ENCODE assay signal across 22 cellular contexts in genomic region chr17:17805575-17805974, GRCh38. TPM values are rescaled to one million over a fixed set of nuclear protein-coding genes. Genes with fewer than 3 reads are reported as not detected.
DNase-seq lines count a peak whose midpoint lies in the region; ATAC-seq and TF ChIP-seq lines count a peak whose summit lies in the region.
"Had no signal": no experiment of that assay in that cellular context is flagged by ENCODE, and none has a peak within 500 bp of the region (broad histone marks: within the 10 kb centered on the region; RNA-seq: fewer than 3 reads in every experiment).

No MANE protein-coding gene starts in this region.

- H3K4me1 ChIP-seq in HEK293 (ENCODE audit: control insufficient read depth, insufficient read depth, low read length), result no peaks in the 10 kb centered on the region
- 0 out of 2 replicates have a peak, but pooled peaks cover 6% of the 10 kb centered on the region for H3K4me1 ChIP-seq in GM23338 (ENCODE audit: insufficient read depth)
- H3K4me1 ChIP-seq in CD8-positive, alpha-beta memory T cell (ENCODE audit: insufficient read depth, low read length), result no peaks in the 10 kb centered on the region

- POLR2A ChIA-PET in HEK293 (lab: Yijun Ruan, JAX), result no interaction called here
- POLR2A ChIA-PET in CD8-positive, alpha-beta memory T cell (lab: Charles Lee), result no interaction called here

- CTCF ChIA-PET in HEK293 (lab: Yijun Ruan, JAX), result interaction anchor here (0.8 to 2.2 kb wide), 3 partner anchors 20 to 113 kb away, joined by 4 to 8 read pairs (median 4); no protein-coding TSS in a partner anchor
- CTCF ChIA-PET in CD8-positive, alpha-beta memory T cell (lab: Charles Lee), result interaction anchor here (1.4 to 1.6 kb wide), 2 partner anchors 22 to 36 kb away, joined by 3 to 5 read pairs; no protein-coding TSS in a partner anchor

- intact Hi-C loops in left cardiac atrium (cut with DNase I), result no loop called here

- no peaks in the 10 kb centered on the region for H3K4me1 Mint-ChIP-seq in activated T-helper 17 cell treated with anti-CD3 and anti-CD28 coated beads, Interleukin-2, amount 50 U/mL, for 72 hours
- H3K4me1 Mint-ChIP-seq in osteocyte (ENCODE audit: unreplicated experiment), result peaks cover 20% of the 10 kb centered on the region
- H3K4me1 Mint-ChIP-seq in GM23338, result peaks cover 3% of the 10 kb centered on the region; the same call in 2 of the 3 replicates
- H3K4me1 Mint-ChIP-seq in CD8-positive, alpha-beta memory T cell, result peaks cover 6 to 11% (median 11%) of the 10 kb centered on the region in 3 donors
- H3K4me1 Mint-ChIP-seq: endodermal cell had no signal

- no peaks in the 10 kb centered on the region for H3K9me2 ChIP-seq in GM23338 (ENCODE audit: insufficient read depth)

- H2AFZ ChIP-seq in GM23338, result no peak overlapping the region

- no peak overlapping the region for H3K4me2 ChIP-seq in GM23338

- peaks cover 5% of the 10 kb centered on the region for H3K36me3 Mint-ChIP-seq in activated T-helper 17 cell treated with anti-CD3 and anti-CD28 coated beads, Interleukin-2, amount 50 U/mL, for 72 hours (ENCODE audit: low read depth)
- H3K36me3 Mint-ChIP-seq in osteocyte (ENCODE audit: unreplicated experiment) (peaks cover 18% of the 10 kb centered on the region), GM23338 (ENCODE audit: low read depth) (no peaks in the 10 kb centered on the region)
- H3K36me3 Mint-ChIP-seq in CD8-positive, alpha-beta memory T cell, result peaks cover 0 to 24% (median 4%) of the 10 kb centered on the region in 3 donors

- H3K27ac Mint-ChIP-seq in activated T-helper 17 cell treated with anti-CD3 and anti-CD28 coated beads, Interleukin-2, amount 50 U/mL, for 72 hours, result peak overlapping the region; percentile 56
- H3K27ac Mint-ChIP-seq in osteocyte (ENCODE audit: unreplicated experiment) (peak overlapping the region; percentile 44), GM23338 (no peak overlapping the region)
- H3K27ac Mint-ChIP-seq in CD8-positive, alpha-beta memory T cell, result no peak overlapping the region
- H3K27ac Mint-ChIP-seq: endodermal cell had no signal

- no peak for ATAC-seq in activated T-helper 17 cell treated with anti-CD3 and anti-CD28 coated beads, Interleukin-2, amount 50 U/mL, for 72 hours (replicated peaks)
- ATAC-seq in left cardiac atrium (peak; percentile 2 to 36), GM21619 (IDR thresholded peaks at IDR 0.05; ENCODE audit: unreplicated experiment) (no peak), GM23338 (no peak)

- H3F3A ChIP-seq in GM23338 (replicated peaks; ENCODE audit: low read depth), result 0 out of 2 replicates have a peak, but pooled peaks cover 3% of the 10 kb centered on the region

- no peaks in the 10 kb centered on the region for H3K79me2 ChIP-seq in GM23338 (replicated peaks; ENCODE audit: insufficient read depth)

- DNase-seq in left cardiac atrium (peak; percentile 48), osteocyte (ENCODE audit: extremely low spot score, unreplicated experiment) (no peak), NAMALWA (ENCODE audit: low spot score) (no peak), GM23338 (ENCODE audit: low spot score) (no peak)
- DNase-seq in CD8-positive, alpha-beta memory T cell, result no peak
- DNase-seq: activated CD4-positive, alpha-beta T cell treated with anti-CD3 and anti-CD28 coated beads, Interleukin-2, amount 50 U/mL, for 1 hour; activated CD8-positive, alpha-beta memory T cell treated with anti-CD3 and anti-CD28 coated beads, Interleukin-2, amount 50 U/mL, for 48 hours; activated naive CD4-positive, alpha-beta T cell treated with anti-CD3 and anti-CD28 coated beads, Interleukin-2, amount 50 U/mL, for 16 hours; COR-L47; endodermal cell; Karpas-422; NCI-H1092; NCI-H524; retina; stimulated activated naive CD4-positive, alpha-beta T cell treated with Interleukin-2 at 50 U/mL for 16 hours; T-helper 1 cell; trophoblast cell had no signal

- H3K4me3 Mint-ChIP-seq in activated T-helper 17 cell treated with anti-CD3 and anti-CD28 coated beads, Interleukin-2, amount 50 U/mL, for 72 hours, result no peak overlapping the region
- H3K4me3 Mint-ChIP-seq in osteocyte (ENCODE audit: unreplicated experiment), result no peak overlapping the region
- no peak overlapping the region for H3K4me3 Mint-ChIP-seq in GM23338
- no peak overlapping the region for H3K4me3 Mint-ChIP-seq in CD8-positive, alpha-beta memory T cell
- H3K4me3 Mint-ChIP-seq: endodermal cell had no signal

- H3K27me3 ChIP-seq in GM23338 (ENCODE audit: insufficient read depth), result peaks cover 22% of the 10 kb centered on the region
- H3K27me3 ChIP-seq in CD8-positive, alpha-beta memory T cell (ENCODE audit: insufficient read depth, low read length, poor library complexity, severe bottlenecking), result no peaks in the 10 kb centered on the region
- H3K27me3 ChIP-seq: ascending aorta, neutrophil had no signal

- H3K27me3 Mint-ChIP-seq in activated T-helper 17 cell treated with anti-CD3 and anti-CD28 coated beads, Interleukin-2, amount 50 U/mL, for 72 hours, result no peaks in the 10 kb centered on the region
- H3K27me3 Mint-ChIP-seq in osteocyte (ENCODE audit: unreplicated experiment) (no peaks in the 10 kb centered on the region), GM23338 (ENCODE audit: insufficient read depth, low read depth, poor library complexity) (peaks cover 24% of the 10 kb centered on the region)
- no peaks in the 10 kb centered on the region for H3K27me3 Mint-ChIP-seq in CD8-positive, alpha-beta memory T cell

- no peaks in the 10 kb centered on the region for H3K9me3 Mint-ChIP-seq in activated T-helper 17 cell treated with anti-CD3 and anti-CD28 coated beads, Interleukin-2, amount 50 U/mL, for 72 hours
- H3K9me3 Mint-ChIP-seq in osteocyte (ENCODE audit: unreplicated experiment) (no peaks in the 10 kb centered on the region), GM23338 (no peaks in the 10 kb centered on the region; the same call in 2 of the 3 replicates)
- H3K9me3 Mint-ChIP-seq in CD8-positive, alpha-beta memory T cell, result no peaks in the 10 kb centered on the region
- H3K9me3 Mint-ChIP-seq: endodermal cell had no signal

- TF ChIP-seq CTCF in HEK293 (tag by site-specific recombination; IDR thresholded peaks at IDR 0.05) (no peak), osteocyte (IDR thresholded peaks at IDR 0.05) (no peak), GM23338 (conservative IDR thresholded peaks at IDR 0.05; ENCODE audit: low read depth in 2 of 2) (no peak)

- H3K9me3 ChIP-seq in HEK293 (ENCODE audit: control insufficient read depth, insufficient read depth, low read depth, low read length), result no peaks in the 10 kb centered on the region
- H3K9me3 ChIP-seq in CD8-positive, alpha-beta memory T cell (ENCODE audit: low read length), result no peaks in the 10 kb centered on the region
- H3K9me3 ChIP-seq: ascending aorta, neutrophil had no signal

- no peaks in the 10 kb centered on the region; the same call in 1 of the 2 replicates for H4K20me1 ChIP-seq in GM23338 (replicated peaks; ENCODE audit: insufficient read depth)

- H3K36me3 ChIP-seq in HEK293 (ENCODE audit: control insufficient read depth in 2 of 2, insufficient read depth in 1 of 2, low read length in 2 of 2) (peaks cover 0 to 68% of the 10 kb centered on the region in 2 experiments; a peak in 2 of 3 replicates), GM23338 (ENCODE audit: insufficient read depth) (no peaks in the 10 kb centered on the region)
- no peaks in the 10 kb centered on the region for H3K36me3 ChIP-seq in CD8-positive, alpha-beta memory T cell (ENCODE audit: insufficient read depth, low read length)

- H3K4me3 ChIP-seq in HEK293 (ENCODE audit: low read depth, low read length) (no peak overlapping the region), GM23338 (no peak overlapping the region)
- H3K4me3 ChIP-seq in CD8-positive, alpha-beta memory T cell (ENCODE audit: low read length), result no peak overlapping the region
- H3K4me3 ChIP-seq: ascending aorta had no signal

- H3K27ac ChIP-seq in HEK293 (ENCODE audit: extremely low read depth, low read depth, low read length) (no peak overlapping the region), GM23338 (ENCODE audit: low read depth) (no peak overlapping the region)
- no peak overlapping the region for H3K27ac ChIP-seq in CD8-positive, alpha-beta memory T cell (ENCODE audit: low read depth, low read length)
- H3K27ac ChIP-seq: ascending aorta, neutrophil had no signal

TF ChIP-seq in HEK293, 187 proteins besides CTCF, POLR2A, EP300 and RAD21:
- TF ChIP-seq ZIC2 (tag by site-specific recombination; IDR thresholded peaks at IDR 0.05) (0 out of 2 replicates have a peak, but pooled peaks have one; percentile 43), ZNF791 (tag by site-specific recombination; IDR thresholded peaks at IDR 0.05) (no peak), ZNF391 (tag by site-specific recombination; IDR thresholded peaks at IDR 0.05; ENCODE audit: borderline replicate concordance, low read depth) (no peak)
TF ChIP-seq in HEK293: peak in this region for 1.

TF ChIP-seq in GM23338, 12 proteins besides CTCF, POLR2A, EP300 and RAD21:
- TF ChIP-seq EZH2 (IDR thresholded peaks at IDR 0.05; ENCODE audit: low read depth, unreplicated experiment) (no peak), ZNF114 (CRISPR knock-in tag; IDR thresholded peaks at IDR 0.05) (no peak), POLR2AphosphoS5 (IDR thresholded peaks at IDR 0.05; ENCODE audit: low read depth) (no peak), ZNF331 (CRISPR knock-in tag; IDR thresholded peaks at IDR 0.05; ENCODE audit: low read depth) (no peak)

RNA-seq across cellular contexts. Expression of gene SREBF1, which starts 31.2 kb away (rescaled TPM):
- total RNA-seq in activated T-helper 17 cell treated with anti-CD3 and anti-CD28 coated beads, Interleukin-2, amount 50 U/mL, for 72 hours, result 10 to 100 TPM; 65.5 to 74.1 TPM
- 10 to 100 TPM; 28.7 to 56.9 TPM for total RNA-seq in left cardiac atrium
- 78.0 and 86.9 TPM in 2 replicates for total RNA-seq in osteocyte
- total RNA-seq in GM23338 (2014; rRNA removed; shearing (Covaris generic)), result 77.7 and 85.3 TPM in 2 replicates
- polyA plus RNA-seq in GM23338 (2016; fragmentation: Nextera tagmentation; extraction: Ambion mirVana), result 39.6 and 43.7 TPM in 2 replicates
- total RNA-seq in CD8-positive, alpha-beta memory T cell, result 10 to 100 TPM; 27.2 to 29.6 TPM
- polyA plus RNA-seq in CD8-positive, alpha-beta memory T cell, result 16.4 TPM

Comparison
In these comparisons a context has a peak if more than half of its experiments do, and no peak if none do; other contexts are left out.
1. ATAC-seq: peak in left cardiac atrium (2 of 2); none in activated T-helper 17 cell treated with anti-CD3 and anti-CD28 coated beads, Interleukin-2, amount 50 U/mL, for 72 hours (single experiment), GM21619 (single experiment) and GM23338 (single experiment).
2. H3K27ac Mint-ChIP-seq: peak in activated T-helper 17 cell treated with anti-CD3 and anti-CD28 coated beads, Interleukin-2, amount 50 U/mL, for 72 hours (single experiment) and osteocyte (single experiment); none in GM23338 (single experiment) and CD8-positive, alpha-beta memory T cell (0 of 8).